In the genomic region with DNA sequence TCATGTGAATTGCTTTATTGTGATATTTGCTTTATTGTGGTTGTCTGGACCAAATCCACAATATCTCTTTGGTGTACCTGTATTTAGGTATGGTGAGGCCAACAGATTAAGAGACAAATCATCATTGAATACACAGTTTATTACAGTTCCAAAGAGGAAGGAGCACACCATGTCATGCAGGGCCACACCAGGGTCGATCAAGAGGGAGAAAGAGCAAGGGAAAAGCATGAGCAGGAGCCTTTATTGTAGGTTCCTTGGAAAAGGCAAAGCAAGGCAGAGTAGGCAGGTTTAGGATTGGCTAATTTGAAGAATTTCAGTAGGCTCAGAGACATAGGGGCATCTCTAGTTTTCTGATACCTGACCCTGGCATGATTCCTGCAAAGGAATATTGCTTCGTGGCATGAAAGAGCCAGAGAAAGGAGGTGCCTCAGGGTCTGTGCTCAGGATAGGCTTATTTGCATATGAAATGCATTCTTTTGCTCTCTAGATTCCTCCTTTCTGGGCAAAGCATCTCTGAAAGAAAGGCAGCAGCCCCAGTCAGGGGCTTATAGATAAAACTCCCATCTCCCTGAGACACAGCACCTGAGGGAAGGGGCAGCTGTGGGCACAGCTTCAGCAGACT, we compare ENCODE assay signal across 21 cellular contexts.
"Had no signal": no experiment of that assay in that cellular context is flagged by ENCODE, and none has a peak within 500 bp of the region (broad histone marks: within the 10 kb centered on the region; RNA-seq: fewer than 3 reads in every experiment).

No MANE protein-coding gene starts in this region.

- H3K27me3 ChIP-seq: heart left ventricle, neutrophil, right lobe of liver, tibial artery, upper lobe of left lung, uterus had no signal

- ATAC-seq: heart left ventricle; left cardiac atrium; psoas muscle; right lobe of liver; stimulated activated memory B cell treated with anti-CD40 and anti-IgM and Interleukin-4, amounts not matched to agents 10 μg/mL and 1 μg/mL and 100 μg/mL, for 72 hours had no signal

- H3K9me3 ChIP-seq: neutrophil, psoas muscle, right lobe of liver, uterus had no signal

- DNase-seq: effector CD4-positive, alpha-beta T cell; foreskin melanocyte; heart left ventricle; immature natural killer cell; left cardiac atrium; left ventricle myocardium inferior; mesenchymal stem cell; naive B cell; psoas muscle; retina; stimulated activated CD4-positive, alpha-beta T cell treated with anti-CD3 and anti-CD28 coated beads, Interleukin-4, amount 100 ng/mL, for 24 hours; tibial artery; upper lobe of left lung; uterus had no signal

- H3K4me3 ChIP-seq: coronary artery, heart left ventricle, left ventricle myocardium inferior, lung, psoas muscle, right lobe of liver, tibial artery, upper lobe of left lung, uterus had no signal

- H3K36me3 ChIP-seq: heart left ventricle, left ventricle myocardium inferior, neutrophil, right lobe of liver, tibial artery, upper lobe of left lung, uterus had no signal

- H3K36me3 Mint-ChIP-seq: stimulated activated memory B cell treated with anti-CD40 and anti-IgM and Interleukin-4, amounts not matched to agents 10 μg/mL and 1 μg/mL and 100 μg/mL, for 72 hours had no signal

- H3K27ac Mint-ChIP-seq: immature natural killer cell; naive B cell; nephron; stimulated activated memory B cell treated with anti-CD40 and anti-IgM and Interleukin-4, amounts not matched to agents 10 μg/mL and 1 μg/mL and 100 μg/mL, for 72 hours; stimulated activated naive CD8-positive, alpha-beta T cell treated with anti-CD3 and anti-CD28 coated beads, Interleukin-15, Interleukin-2, amounts not matched to agents 100 ng/mL and 50 ng/mL, for 24 hours had no signal

- H3K27ac ChIP-seq: coronary artery, heart left ventricle, left ventricle myocardium inferior, neutrophil, psoas muscle, right lobe of liver, tibial artery, upper lobe of left lung, uterus had no signal

- H3K4me1 ChIP-seq: heart left ventricle, left ventricle myocardium inferior, psoas muscle, right lobe of liver, tibial artery, upper lobe of left lung, uterus had no signal

- H3K4me3 Mint-ChIP-seq: immature natural killer cell; naive B cell; nephron; stimulated activated memory B cell treated with anti-CD40 and anti-IgM and Interleukin-4, amounts not matched to agents 10 μg/mL and 1 μg/mL and 100 μg/mL, for 72 hours; stimulated activated naive CD8-positive, alpha-beta T cell treated with anti-CD3 and anti-CD28 coated beads, Interleukin-15, Interleukin-2, amounts not matched to agents 100 ng/mL and 50 ng/mL, for 24 hours had no signal

- H3K4me1 Mint-ChIP-seq: immature natural killer cell; naive B cell; nephron; stimulated activated memory B cell treated with anti-CD40 and anti-IgM and Interleukin-4, amounts not matched to agents 10 μg/mL and 1 μg/mL and 100 μg/mL, for 72 hours had no signal

- H3K27me3 Mint-ChIP-seq: stimulated activated naive CD8-positive, alpha-beta T cell treated with anti-CD3 and anti-CD28 coated beads, Interleukin-15, Interleukin-2, amounts not matched to agents 100 ng/mL and 50 ng/mL, for 24 hours had no signal
